17 cellular contexts compared by ENCODE assay signal in genomic region chr5:113118298-113118697, GRCh38.
"Had no signal": no experiment of that assay in that cellular context is flagged by ENCODE, and none has a peak within 500 bp of the region (broad histone marks: within the 10 kb centered on the region; RNA-seq: fewer than 3 reads in every experiment).

No MANE protein-coding gene starts in this region.

- H3K27me3 ChIP-seq: foreskin keratinocyte, left lung, right lobe of liver, upper lobe of right lung had no signal

- H3K36me3 ChIP-seq: left lung, prostate gland, upper lobe of right lung had no signal

- H3K9me3 ChIP-seq: left lung, prostate gland, right lobe of liver, upper lobe of right lung had no signal

- H3K27ac ChIP-seq: foreskin keratinocyte, right lobe of liver, upper lobe of right lung had no signal

- DNase-seq: activated CD4-positive, alpha-beta T cell treated with anti-CD3 and anti-CD28 coated beads for 4 hours; activated CD8-positive, alpha-beta memory T cell treated with anti-CD3 and anti-CD28 coated beads, Interleukin-2, amount 50 U/mL, for 4 hours; activated CD8-positive, alpha-beta T cell treated with anti-CD3 and anti-CD28 coated beads for 36 hours; activated naive CD8-positive, alpha-beta T cell treated with anti-CD3 and anti-CD28 coated beads, Interleukin-2, amount 10 ng/mL, durations not matched to agents 7 days and 5 days; activated T-cell treated with anti-CD3 and anti-CD28 coated beads, Interleukin-2, amount 50 U/mL, for 72 hours; aorta; islet precursor cell; left lung; mesendoderm; occipital lobe; right lobe of liver; stimulated activated naive CD4-positive, alpha-beta T cell; T-helper 9 cell; upper lobe of right lung had no signal

- FAIRE-seq: bronchial epithelial cell had no signal

- H3K4me3 ChIP-seq: left lung, prostate gland, right lobe of liver, upper lobe of right lung had no signal
